8 cellular contexts compared by ENCODE assay signal in the genomic region with DNA sequence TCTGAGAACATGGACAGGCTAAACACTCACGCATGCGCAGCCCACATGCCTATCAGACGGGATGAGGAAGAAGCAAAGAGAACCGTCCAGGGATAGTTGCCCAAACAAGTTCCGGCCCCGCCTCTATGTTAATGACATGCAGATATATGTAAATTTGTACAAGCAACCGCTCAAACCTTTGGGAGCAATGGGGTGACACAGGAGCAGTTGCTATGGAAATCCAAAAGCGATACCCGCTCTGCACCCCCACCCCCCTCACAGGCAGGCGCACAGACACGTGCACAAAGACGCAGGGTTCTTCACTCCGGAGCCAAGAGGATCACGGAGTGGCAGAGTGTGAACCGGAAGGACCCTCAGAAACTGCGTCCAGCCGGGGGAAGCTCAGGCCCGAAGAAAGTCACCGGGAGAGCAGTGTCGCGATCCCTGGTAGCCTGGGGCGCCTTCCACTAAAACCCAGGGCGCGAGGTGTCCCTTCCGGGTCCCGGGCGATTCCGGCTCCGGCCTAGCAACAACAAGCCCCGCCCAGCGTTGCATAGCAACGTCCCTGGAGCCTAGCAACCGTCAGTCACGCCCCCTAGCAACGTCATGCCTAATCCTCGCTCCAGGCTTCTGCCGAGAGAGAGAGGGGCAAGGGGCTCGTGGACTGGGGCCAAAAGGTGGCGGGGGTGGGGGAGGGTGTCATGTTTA. TPM values are rescaled to one million over a fixed set of nuclear protein-coding genes. Genes with fewer than 3 reads are reported as not detected.
A peak's percentile ranks its signal among the peaks of the same experiment; 100 is the strongest.
DNase-seq lines count a peak whose midpoint lies in the region; ATAC-seq, FAIRE-seq and TF ChIP-seq lines count a peak whose summit lies in the region.

No MANE protein-coding gene starts in this region.

- peak overlapping the region; percentile 87 for H3K4me3 Mint-ChIP-seq in central memory CD8-positive, alpha-beta T cell

- H3K9me1 ChIP-seq in keratinocyte (ENCODE audit: control insufficient read depth, extremely low read depth, insufficient read depth, low read length): no peaks in the 10 kb centered on the region

- FAIRE-seq in keratinocyte (lab: Jason Lieb, UNC): no peak

- H4K20me1 ChIP-seq in keratinocyte (ENCODE audit: control insufficient read depth, extremely low read depth, insufficient read depth, low read length): no peaks in the 10 kb centered on the region

- peak overlapping the region; percentile 90 for H3K9ac ChIP-seq in keratinocyte (ENCODE audit: control insufficient read depth, extremely low read depth, insufficient read depth, low read length)

- no peaks in the 10 kb centered on the region for H3K27me3 Mint-ChIP-seq in central memory CD8-positive, alpha-beta T cell

- peaks cover 15% of the 10 kb centered on the region for H3K36me3 Mint-ChIP-seq in central memory CD8-positive, alpha-beta T cell (ENCODE audit: insufficient read depth)

- peak overlapping the region; percentile 97 for H2AFZ ChIP-seq in keratinocyte (ENCODE audit: control insufficient read depth, low read length)

- no peaks in the 10 kb centered on the region for H3K9me3 Mint-ChIP-seq in central memory CD8-positive, alpha-beta T cell

- H3K4me1 ChIP-seq in keratinocyte (ENCODE audit: control insufficient read depth, extremely low read depth, insufficient read depth, low read length): peaks cover 11% of the 10 kb centered on the region

- ATAC-seq in HG02970 (IDR thresholded peaks at IDR 0.05; ENCODE audit: low FRiP score, unreplicated experiment): peak; percentile 60
- ATAC-seq in central memory CD8-positive, alpha-beta T cell (replicated peaks; ENCODE audit: extremely low read depth, poor library complexity, severe bottlenecking): peak; percentile 78

- H3K9me3 ChIP-seq in keratinocyte (ENCODE audit: control insufficient read depth, low read depth, low read length): no peaks in the 10 kb centered on the region

- dilution Hi-C loops in keratinocyte (cut with MboI; ENCODE audit: extremely low pct_ligation_motif_present, low sequenced_read_pairs): no loop called here

- DNase-seq in NCI-H1417 (lab: John Stamatoyannopoulos, UW): peak; percentile 44 to 88 (median 73)
- no peak for DNase-seq in NCI-H1417 treated with DMSO at 0.1 percent for 48 hours (lab: John Stamatoyannopoulos, UW)
- peak; percentile 93 for DNase-seq in NCI-H2227 (lab: John Stamatoyannopoulos, UW; ENCODE audit: unreplicated experiment)
- peak; percentile 68 for DNase-seq in activated CD4-positive, CD25-positive, alpha-beta regulatory T cell treated with anti-CD3 and anti-CD28 coated beads, Interleukin-2, amount 50 U/mL, for 16 hours (ENCODE audit: low read depth, low spot score)
- peak; percentile 88 for DNase-seq in central memory CD8-positive, alpha-beta T cell (ENCODE audit: low spot score in 2 of 2)
- peak; percentile 75 for DNase-seq in keratinocyte (ENCODE audit: low read depth, low spot score)
- DNase-seq in stimulated activated CD4-positive, alpha-beta T cell treated with anti-CD3 and anti-CD28 coated beads, Interleukin-12 subunit alpha, Interleukin-12 subunit beta, amount 100 ng/mL, for 4 hours: peak; percentile 89

- H3K27me3 ChIP-seq in keratinocyte (ENCODE audit: control insufficient read depth, extremely low read depth, insufficient read depth, low read length): no peaks in the 10 kb centered on the region

- peak overlapping the region; percentile 93 for H3K27ac Mint-ChIP-seq in central memory CD8-positive, alpha-beta T cell (ENCODE audit: low read depth)

- no peaks in the 10 kb centered on the region for H3K36me3 ChIP-seq in keratinocyte (ENCODE audit: control insufficient read depth in 2 of 2, extremely low read depth in 1 of 2, insufficient read depth in 2 of 2, low read length in 2 of 2)

- no peak for TF ChIP-seq CTCF in keratinocyte (optimal IDR thresholded peaks at IDR 0.05 in 1 of 3, IDR thresholded peaks at IDR 0.05 in 1 of 3, conservative IDR thresholded peaks at IDR 0.05 in 1 of 3; ENCODE audit: extremely low read depth in 1 of 3, insufficient read depth in 2 of 3, low read length in 3 of 3)

- peak overlapping the region; percentile 99 for H3K4me2 ChIP-seq in keratinocyte (ENCODE audit: control insufficient read depth, extremely low read depth, insufficient read depth, low read depth, low read length)

- H3K4me3 ChIP-seq in keratinocyte (ENCODE audit: control insufficient read depth in 2 of 3, extremely low read depth in 1 of 3, insufficient read depth in 2 of 3, low read depth in 1 of 3, low read length in 3 of 3): peak overlapping the region; percentile 47 to 84 (median 83)

- H3K79me2 ChIP-seq in keratinocyte (ENCODE audit: control insufficient read depth, insufficient read depth, low read length): no peaks in the 10 kb centered on the region

- peak overlapping the region; percentile 93 for H3K27ac ChIP-seq in keratinocyte (ENCODE audit: control insufficient read depth, insufficient read depth, low read length)

- peaks cover 15% of the 10 kb centered on the region for H3K4me1 Mint-ChIP-seq in central memory CD8-positive, alpha-beta T cell

RNA-seq across cellular contexts. Expression of a gene that starts 24.1 kb away (rescaled TPM):
- polyA plus RNA-seq in keratinocyte: 0.68 to 1.6 TPM (median 0.96 TPM) in 3 replicates
- 1.3 TPM for polyA plus RNA-seq in keratinocyte (2011; ENCODE audit: low read depth)
- 0.29 and 0.51 TPM in 2 replicates for polyA plus RNA-seq in keratinocyte (2011; cell fraction: cytosol; rRNA removed)
- 2.4 and 5.0 TPM in 2 replicates for polyA plus RNA-seq in keratinocyte (2011; cell fraction: nucleus; rRNA removed)
- 1.0 and 1.7 TPM in 2 replicates for polyA plus RNA-seq in keratinocyte (2012; ENCODE audit: low replicate concordance)
- polyA minus RNA-seq in keratinocyte: 0.86 to 2.8 TPM (median 1.7 TPM) in 3 replicates
- 2.3 TPM for polyA minus RNA-seq in keratinocyte (2011; cell fraction: cytosol; rRNA and poly(A)+ RNA removed)
- polyA minus RNA-seq in keratinocyte (2011; cell fraction: nucleus; rRNA and poly(A)+ RNA removed): 2.3 and 2.8 TPM in 2 replicates

RNA-seq across cellular contexts. Expression of a gene that starts 27.5 kb away (rescaled TPM):
- polyA plus RNA-seq in keratinocyte: 3.3 to 12.0 TPM (median 4.7 TPM) in 3 replicates
- polyA plus RNA-seq in keratinocyte (2011; ENCODE audit: low read depth): 0.15 TPM
- polyA plus RNA-seq in keratinocyte (2011; cell fraction: cytosol; rRNA removed): 3.0 and 4.7 TPM in 2 replicates
- polyA plus RNA-seq in keratinocyte (2011; cell fraction: nucleus; rRNA removed): 14.8 and 23.8 TPM in 2 replicates
- polyA plus RNA-seq in keratinocyte (2012; ENCODE audit: low replicate concordance): 3.0 TPM in 1 of 2 replicates, not detected in the other
- polyA minus RNA-seq in keratinocyte: 2.8 to 8.5 TPM (median 4.5 TPM) in 3 replicates
- 7.5 TPM for polyA minus RNA-seq in keratinocyte (2011; cell fraction: cytosol; rRNA and poly(A)+ RNA removed)
- polyA minus RNA-seq in keratinocyte (2011; cell fraction: nucleus; rRNA and poly(A)+ RNA removed): 3.3 and 6.2 TPM in 2 replicates
